In the genomic region with DNA sequence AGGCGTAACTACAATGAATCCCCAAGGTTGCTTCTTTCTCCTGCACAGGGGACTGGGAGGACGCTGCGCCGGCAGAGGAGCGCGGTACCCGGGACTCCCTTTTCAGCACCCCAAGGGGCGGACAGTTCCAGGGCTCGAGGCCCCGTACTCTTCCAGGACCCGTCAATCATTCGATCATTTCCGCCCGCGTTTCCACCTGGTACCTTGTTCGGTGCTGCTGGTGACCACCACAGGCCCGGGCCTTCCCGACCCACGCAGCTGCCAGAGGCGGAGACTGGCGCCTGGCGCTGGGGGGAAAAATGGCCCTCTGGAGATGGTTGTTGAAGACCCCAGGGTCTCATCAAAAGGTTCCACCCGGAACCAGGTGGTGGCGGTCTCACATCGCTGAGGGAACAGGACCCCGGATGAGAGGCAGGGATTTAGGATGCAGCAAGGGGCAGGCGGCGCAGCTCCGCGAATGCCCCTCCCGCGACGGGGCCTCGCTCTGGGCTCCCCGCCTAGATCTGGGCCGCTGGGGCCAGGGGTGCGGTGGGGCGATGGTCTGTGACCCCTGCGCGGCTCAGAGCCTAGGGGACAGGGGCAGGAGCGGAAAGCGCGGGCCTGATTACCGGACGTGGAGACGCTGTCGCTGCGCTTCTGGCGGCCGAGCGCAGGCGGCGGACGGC, we compare ENCODE assay signal across 11 cellular contexts. TPM values are rescaled to one million over a fixed set of nuclear protein-coding genes. Genes with fewer than 3 reads are reported as not detected.
DNase-seq lines count a peak whose midpoint lies in the region; ATAC-seq, FAIRE-seq and TF ChIP-seq lines count a peak whose summit lies in the region.
"Had no signal": no experiment of that assay in that cellular context is flagged by ENCODE, and none has a peak within 500 bp of the region (broad histone marks: within the 10 kb centered on the region; RNA-seq: fewer than 3 reads in every experiment).

No MANE protein-coding gene starts in this region.

- no peaks in the 10 kb centered on the region for H3K36me3 ChIP-seq in pancreas
- H3K36me3 ChIP-seq: ovary had no signal

- ATAC-seq in pancreas (peak; percentile 37 to 66 (median 48)), HG03439 (IDR thresholded peaks at IDR 0.05; ENCODE audit: unreplicated experiment) (no peak)

- no peak for FAIRE-seq in pancreas (lab: Jason Lieb, UNC)
- no peak for FAIRE-seq in H54 (lab: Jason Lieb, UNC)

- TF ChIP-seq CTCF in GM13976 (IDR thresholded peaks at IDR 0.05; ENCODE audit: borderline replicate concordance, control extremely low read depth, extremely low read depth, insufficient read depth, missing control alignments) (no peak), fibroblast of villous mesenchyme (IDR thresholded peaks at IDR 0.05; ENCODE audit: insufficient read depth, low read depth, low read length) (no peak), pancreas (IDR thresholded peaks at IDR 0.05) (no peak)

- H3K4me1 ChIP-seq in pancreas, result peaks cover 9 to 23% (median 11%) of the 10 kb centered on the region in 3 donors

- no peak for TF ChIP-seq POLR2A in H54 (IDR thresholded peaks at IDR 0.05; ENCODE audit: low read depth, low read length)

- WGBS in pancreas, 2 donors, result 8 to 10% methylated on average over 51 to 54 of the region's 54 CpGs

- no peaks in the 10 kb centered on the region for H3K9me3 ChIP-seq in pancreas

- in situ Hi-C loops in GM13976 (cut with MboI; ENCODE audit: low sequenced_read_pairs, unreplicated experiment), result no loop called here

- no peak overlapping the region for H3K27ac ChIP-seq in pancreas
- H3K27ac ChIP-seq: epithelial cell of prostate, ovary had no signal

- H3K27me3 ChIP-seq in pancreas, result peaks cover 0 to 34% (median 9%) of the 10 kb centered on the region in 4 donors
- H3K27me3 ChIP-seq: ovary had no signal

- DNase-seq in GM13976 (ENCODE audit: low spot score) (peak; percentile 56), T-helper 9 cell (peak; percentile 29), fibroblast of villous mesenchyme (ENCODE audit: low read depth) (peak; percentile 6), pancreas (peak in 1 of 6 donors; percentile 45), HK-2 (ENCODE audit: unreplicated experiment) (no peak), H54 (ENCODE audit: insufficient read length, low spot score) (no peak), globus pallidus (ENCODE audit: low spot score) (no peak)
- DNase-seq: NCI-H2171 had no signal

- intact Hi-C loops in pancreas (cut with DNase I), result loop anchor here in 1 of 3 donors (10.0 kb wide), 1 partner anchor 94 kb away; no protein-coding TSS in a partner anchor

- H3K4me3 ChIP-seq in fibroblast of villous mesenchyme (ENCODE audit: low read depth, low read length) (no peak overlapping the region), pancreas (peak overlapping the region in 1 of 4 donors; percentile 24)
- H3K4me3 ChIP-seq: ovary had no signal

RNA-seq across cellular contexts. Expression of a gene that starts 0.7 kb away (rescaled TPM):
- not detected in 2 replicates for total RNA-seq in fibroblast of villous mesenchyme
- under 1 TPM; 0.13 to 0.31 (median 0.23) TPM for total RNA-seq in pancreas
- under 1 TPM; 0.08 to 0.77 TPM for polyA plus RNA-seq in pancreas

RNA-seq across cellular contexts. Expression of a gene that starts 23.3 kb away (rescaled TPM):
- total RNA-seq in fibroblast of villous mesenchyme (1.6 and 3.5 TPM in 2 replicates), pancreas (10 to 100 TPM; 30.4 to 47.2 (median 36.0) TPM)
- 10 to 100 TPM; 34.6 to 43.7 TPM for polyA plus RNA-seq in pancreas

Comparison
In these comparisons a context has a peak if more than half of its experiments do, and no peak if none do; other contexts are left out.
1. DNase-seq: peak in GM13976 (single experiment), T-helper 9 cell (single experiment) and fibroblast of villous mesenchyme (single experiment); none in HK-2 (single experiment), H54 (single experiment) and globus pallidus (single experiment).